Comparison of ENCODE assay signal across 18 cellular contexts in genomic region chr5:28468121-28468520, GRCh38.
DNase-seq lines count a peak whose midpoint lies in the region; ATAC-seq and TF ChIP-seq lines count a peak whose summit lies in the region.
"Had no signal": no experiment of that assay in that cellular context is flagged by ENCODE, and none has a peak within 500 bp of the region (broad histone marks: within the 10 kb centered on the region; RNA-seq: fewer than 3 reads in every experiment).

No MANE protein-coding gene starts in this region.

- H3K4me3 ChIP-seq in foreskin fibroblast (ENCODE audit: low read depth in 1 of 2, low read length in 2 of 2), result no peak overlapping the region
- H3K4me3 ChIP-seq: GM23248, pancreas had no signal

- no peak overlapping the region for H3K4me3 Mint-ChIP-seq in nephron
- no peak overlapping the region for H3K4me3 Mint-ChIP-seq in CD14-positive monocyte
- H3K4me3 Mint-ChIP-seq: activated B cell treated with CpG ODN at 0.5 μM for 24 hours; activated CD8-positive, alpha-beta memory T cell treated with anti-CD3 and anti-CD28 coated beads, Interleukin-2, amount 10 ng/mL, durations not matched to agents 7 days and 5 days; stimulated activated naive CD8-positive, alpha-beta T cell treated with anti-CD3 and anti-CD28 coated beads, Interleukin-15, Interleukin-2, amounts not matched to agents 100 ng/mL and 50 ng/mL, for 24 hours had no signal

- no peaks in the 10 kb centered on the region for H3K36me3 Mint-ChIP-seq in nephron (ENCODE audit: low read depth)
- H3K36me3 Mint-ChIP-seq in CD14-positive monocyte, result no peaks in the 10 kb centered on the region
- H3K36me3 Mint-ChIP-seq: activated CD8-positive, alpha-beta memory T cell treated with anti-CD3 and anti-CD28 coated beads, Interleukin-2, amount 10 ng/mL, durations not matched to agents 7 days and 5 days had no signal

- ATAC-seq in GM21786 (IDR thresholded peaks at IDR 0.05; ENCODE audit: unreplicated experiment), result peak; percentile 80
- ATAC-seq in GM21423 (IDR thresholded peaks at IDR 0.05; ENCODE audit: unreplicated experiment), result no peak
- ATAC-seq: activated CD8-positive, alpha-beta memory T cell treated with anti-CD3 and anti-CD28 coated beads, Interleukin-2, amount 10 ng/mL, durations not matched to agents 7 days and 5 days; left cardiac atrium; pancreas had no signal

- DNase-seq in M059J (ENCODE audit: low read depth), result peak; percentile 4
- peak; percentile 76 for DNase-seq in SIG-M5 (lab: John Stamatoyannopoulos, UW)
- no peak for DNase-seq in foreskin fibroblast
- DNase-seq in CD14-positive monocyte (ENCODE audit: low spot score), result no peak
- DNase-seq in anterior cingulate cortex (lab: John Stamatoyannopoulos, UW), result no peak
- DNase-seq: activated B cell treated with CpG ODN at 0.5 μM for 24 hours; activated CD8-positive, alpha-beta memory T cell treated with anti-CD3 and anti-CD28 coated beads, Interleukin-2, amount 10 ng/mL, durations not matched to agents 7 days and 5 days; activated naive CD4-positive, alpha-beta T cell; GM23248; hippocampal formation; left cardiac atrium; NCI-H2171; pancreas; SW 1271 had no signal

- H3K9me3 Mint-ChIP-seq in nephron, result no peaks in the 10 kb centered on the region
- H3K9me3 Mint-ChIP-seq in CD14-positive monocyte, result peaks cover 0 to 2% (median 0%) of the 10 kb centered on the region in 7 donors
- H3K9me3 Mint-ChIP-seq: stimulated activated naive CD8-positive, alpha-beta T cell treated with anti-CD3 and anti-CD28 coated beads, Interleukin-15, Interleukin-2, amounts not matched to agents 100 ng/mL and 50 ng/mL, for 24 hours had no signal

- H3K4me1 Mint-ChIP-seq in nephron (no peaks in the 10 kb centered on the region), CD14-positive monocyte (no peaks in the 10 kb centered on the region)
- H3K4me1 Mint-ChIP-seq: activated B cell treated with CpG ODN at 0.5 μM for 24 hours; activated CD8-positive, alpha-beta memory T cell treated with anti-CD3 and anti-CD28 coated beads, Interleukin-2, amount 10 ng/mL, durations not matched to agents 7 days and 5 days had no signal

- intact Hi-C loops in CD14-positive monocyte (cut with micrococcal nuclease), result no loop called here

- no peak for TF ChIP-seq CTCF in nephron (IDR thresholded peaks at IDR 0.05; ENCODE audit: unreplicated experiment in 3 of 3)
- no peak for TF ChIP-seq CTCF in foreskin fibroblast (IDR thresholded peaks at IDR 0.05; ENCODE audit: low read depth, low read length)
- no peak for TF ChIP-seq CTCF in CD14-positive monocyte (IDR thresholded peaks at IDR 0.05)

- H3K27ac Mint-ChIP-seq in nephron (peak overlapping the region in 2 of 3 experiments; percentile 50 to 56), CD14-positive monocyte (no peak overlapping the region)
- H3K27ac Mint-ChIP-seq: activated B cell treated with CpG ODN at 0.5 μM for 24 hours; activated CD8-positive, alpha-beta memory T cell treated with anti-CD3 and anti-CD28 coated beads, Interleukin-2, amount 10 ng/mL, durations not matched to agents 7 days and 5 days; stimulated activated naive CD8-positive, alpha-beta T cell treated with anti-CD3 and anti-CD28 coated beads, Interleukin-15, Interleukin-2, amounts not matched to agents 100 ng/mL and 50 ng/mL, for 24 hours had no signal

- no peaks in the 10 kb centered on the region for H3K27me3 Mint-ChIP-seq in nephron (ENCODE audit: low read depth)
- peaks cover 0 to 2% (median 2%) of the 10 kb centered on the region in 3 donors for H3K27me3 Mint-ChIP-seq in CD14-positive monocyte (ENCODE audit: low read depth in 3 of 3)
- H3K27me3 Mint-ChIP-seq: activated B cell treated with CpG ODN at 0.5 μM for 24 hours; activated CD8-positive, alpha-beta memory T cell treated with anti-CD3 and anti-CD28 coated beads, Interleukin-2, amount 10 ng/mL, durations not matched to agents 7 days and 5 days; stimulated activated naive CD8-positive, alpha-beta T cell treated with anti-CD3 and anti-CD28 coated beads, Interleukin-15, Interleukin-2, amounts not matched to agents 100 ng/mL and 50 ng/mL, for 24 hours had no signal

Comparison
In these comparisons a context has a peak if more than half of its experiments do, and no peak if none do; other contexts are left out.
1. DNase-seq: peak in M059J (single experiment) and SIG-M5 (single experiment); none in foreskin fibroblast (0 of 2), CD14-positive monocyte (single experiment) and anterior cingulate cortex (0 of 58).
2. H3K27ac Mint-ChIP-seq: peak in nephron (2 of 3); none in CD14-positive monocyte (0 of 7).